Comparison of ENCODE assay signal across 1 cellular context in genomic region chr7:12490105-12490688, GRCh38.
TF ChIP-seq lines count a peak whose summit lies in the region.

No MANE protein-coding gene starts in this region.

TF ChIP-seq in K562, 482 proteins besides CTCF, POLR2A, EP300 and RAD21 (continued from another document and continues in another):
- no peak for TF ChIP-seq CUX1 (CRISPR knock-in tag; IDR thresholded peaks at IDR 0.05)
- no peak for TF ChIP-seq DNMT1 (IDR thresholded peaks at IDR 0.05)
- TF ChIP-seq AFF4 (CRISPR knock-in tag; IDR thresholded peaks at IDR 0.05), result no peak
- TF ChIP-seq ZNF395 (CRISPR knock-in tag; IDR thresholded peaks at IDR 0.05), result no peak
- no peak for TF ChIP-seq MTF1 (CRISPR knock-in tag; IDR thresholded peaks at IDR 0.05; ENCODE audit: borderline replicate concordance)
- no peak for TF ChIP-seq RNF219 (CRISPR knock-in tag; IDR thresholded peaks at IDR 0.05)
- TF ChIP-seq CEBPG (CRISPR knock-in tag; IDR thresholded peaks at IDR 0.05), result no peak
- peak; percentile 39 to 69; a peak in 1 of 4 replicates for TF ChIP-seq CEBPG (tag; conservative IDR thresholded peaks at IDR 0.05 in 1 of 2, IDR thresholded peaks at IDR 0.05 in 1 of 2)
- TF ChIP-seq BRD9 (IDR thresholded peaks at IDR 0.05; ENCODE audit: low read depth, partially characterized antibody), result no peak
- TF ChIP-seq IRF9 (tag; IDR thresholded peaks at IDR 0.05), result no peak
- no peak for TF ChIP-seq ZBTB26 (CRISPR knock-in tag; IDR thresholded peaks at IDR 0.05)
- no peak for TF ChIP-seq PTBP1 (IDR thresholded peaks at IDR 0.05; ENCODE audit: low read depth, low read length)
- TF ChIP-seq HDAC6 (IDR thresholded peaks at IDR 0.05; ENCODE audit: low read depth, low read length), result no peak
- no peak for TF ChIP-seq TEAD1 (CRISPR knock-in tag; IDR thresholded peaks at IDR 0.05)
- TF ChIP-seq AFF1 (IDR thresholded peaks at IDR 0.05; ENCODE audit: low read depth in 1 of 2, partially characterized antibody in 2 of 2), result no peak
- TF ChIP-seq HLTF (IDR thresholded peaks at IDR 0.05), result no peak
- TF ChIP-seq FOXK2 (conservative IDR thresholded peaks at IDR 0.05 in 1 of 2, IDR thresholded peaks at IDR 0.05 in 1 of 2; ENCODE audit: low read depth in 2 of 2), result peak; percentile 88 to 92
- no peak for TF ChIP-seq ZBTB40 (IDR thresholded peaks at IDR 0.05)
- no peak for TF ChIP-seq ZBTB40 (CRISPR knock-in tag; IDR thresholded peaks at IDR 0.05)
